Comparison of ENCODE assay signal across 28 cellular contexts in genomic region chr22:21709688-21710087, GRCh38.
"Had no signal": no experiment of that assay in that cellular context is flagged by ENCODE, and none has a peak within 500 bp of the region (broad histone marks: within the 10 kb centered on the region; RNA-seq: fewer than 3 reads in every experiment).

No MANE protein-coding gene starts in this region.

- H3K9me3 ChIP-seq: body of pancreas, left lung, psoas muscle, suprapubic skin, tibial nerve had no signal

- H3K27me3 ChIP-seq: body of pancreas, left lung, suprapubic skin, tibial nerve had no signal

- H3K9ac ChIP-seq: parathyroid adenoma had no signal

- H3K36me3 Mint-ChIP-seq: activated naive CD4-positive, alpha-beta T cell treated with anti-CD3 and anti-CD28 coated beads, Interleukin-2, amount 50 U/mL, for 72 hours; WTC11 had no signal

- FAIRE-seq: frontal cortex, islet of Langerhans had no signal

- H3K27ac ChIP-seq: body of pancreas, epithelial cell of prostate, left lung, parathyroid adenoma, psoas muscle, suprapubic skin, tibial nerve had no signal

- H3K27me3 Mint-ChIP-seq: activated CD4-positive, alpha-beta memory T cell treated with anti-CD3 and anti-CD28 coated beads, Interleukin-2, amount 10 ng/mL, durations not matched to agents 7 days and 5 days; activated CD4-positive, alpha-beta T cell treated with anti-CD3 and anti-CD28 coated beads, Interleukin-2, amount 10 ng/mL, durations not matched to agents 7 days and 5 days; activated T-cell treated with anti-CD3 and anti-CD28 coated beads, Interleukin-2, amount 50 U/mL, for 24 hours; dendritic cell treated with granulocyte-macrophage colony-stimulating factor and Interleukin-4, amounts not matched to agents 40 ng/mL and 50 ng/mL, for 4 days; naive B cell; T-helper 17 cell had no signal

- ATAC-seq: activated naive CD4-positive, alpha-beta T cell treated with anti-CD3 and anti-CD28 coated beads, Interleukin-2, amount 50 U/mL, for 72 hours; body of pancreas; left lung; psoas muscle; T-helper 17 cell; WTC11 had no signal

- H2AFZ ChIP-seq: parathyroid adenoma had no signal

- H3K79me2 ChIP-seq: parathyroid adenoma had no signal

- H3K9me3 Mint-ChIP-seq: activated CD4-positive, alpha-beta memory T cell treated with anti-CD3 and anti-CD28 coated beads, Interleukin-2, amount 10 ng/mL, durations not matched to agents 7 days and 5 days; activated CD4-positive, alpha-beta T cell treated with anti-CD3 and anti-CD28 coated beads, Interleukin-2, amount 10 ng/mL, durations not matched to agents 7 days and 5 days; activated naive CD4-positive, alpha-beta T cell treated with anti-CD3 and anti-CD28 coated beads, Interleukin-2, amount 50 U/mL, for 72 hours; activated T-cell treated with anti-CD3 and anti-CD28 coated beads, Interleukin-2, amount 50 U/mL, for 24 hours; activated T-helper 2 cell treated with anti-CD3 and anti-CD28 coated beads, Interferon-gamma antibody, Interleukin-2, Interleukin-4, amounts not matched to agents 10 μg/mL and 5 μg/mL and 100 μg/mL, durations not matched to agents 14 hours and 24 hours and 36 hours; dendritic cell treated with granulocyte-macrophage colony-stimulating factor and Interleukin-4, amounts not matched to agents 40 ng/mL and 50 ng/mL, for 4 days; naive B cell; WTC11 had no signal

- H3K36me3 ChIP-seq: left lung, suprapubic skin had no signal

- H3K4me2 ChIP-seq: smooth muscle cell had no signal

- DNase-seq: activated CD4-positive, alpha-beta memory T cell treated with anti-CD3 and anti-CD28 coated beads, Interleukin-2, amount 10 ng/mL, durations not matched to agents 7 days and 5 days; activated CD4-positive, alpha-beta T cell treated with anti-CD3 and anti-CD28 coated beads for 1 hour; activated CD4-positive, alpha-beta T cell treated with anti-CD3 and anti-CD28 coated beads, Interleukin-2, amount 10 ng/mL, durations not matched to agents 7 days and 5 days; activated CD8-positive, alpha-beta memory T cell treated with anti-CD3 and anti-CD28 coated beads, Interleukin-2, amount 50 U/mL, for 48 hours; activated naive CD4-positive, alpha-beta T cell; activated T-cell treated with anti-CD3 and anti-CD28 coated beads, Interleukin-2, amount 50 U/mL, for 24 hours; anterior cingulate cortex; body of pancreas; glutamatergic neuron; left lung; naive B cell; psoas muscle; stimulated activated CD4-positive, alpha-beta T cell treated with anti-CD3 and anti-CD28 coated beads, Interleukin-1b, Interleukin-23, amount 100 ng/mL, for 48 hours; stimulated activated CD4-positive, alpha-beta T cell treated with anti-CD3 and anti-CD28 coated beads, Interleukin-4, amount 100 ng/mL, for 4 hours; stimulated activated CD8-positive, alpha-beta memory T cell treated with anti-CD3 and anti-CD28 coated beads, Interleukin-4, amount 100 ng/mL, for 48 hours; stimulated activated naive CD4-positive, alpha-beta T cell; T-helper 17 cell had no signal

- H3K4me3 ChIP-seq: body of pancreas, left lung, psoas muscle, smooth muscle cell, suprapubic skin, tibial nerve had no signal

- H3K4me3 Mint-ChIP-seq: activated CD4-positive, alpha-beta memory T cell treated with anti-CD3 and anti-CD28 coated beads, Interleukin-2, amount 10 ng/mL, durations not matched to agents 7 days and 5 days; activated CD4-positive, alpha-beta T cell treated with anti-CD3 and anti-CD28 coated beads, Interleukin-2, amount 10 ng/mL, durations not matched to agents 7 days and 5 days; activated T-cell treated with anti-CD3 and anti-CD28 coated beads, Interleukin-2, amount 50 U/mL, for 24 hours; dendritic cell treated with granulocyte-macrophage colony-stimulating factor and Interleukin-4, amounts not matched to agents 40 ng/mL and 50 ng/mL, for 4 days; naive B cell; T-helper 17 cell; WTC11 had no signal

- H3K27ac Mint-ChIP-seq: activated CD4-positive, alpha-beta memory T cell treated with anti-CD3 and anti-CD28 coated beads, Interleukin-2, amount 10 ng/mL, durations not matched to agents 7 days and 5 days; activated CD4-positive, alpha-beta T cell treated with anti-CD3 and anti-CD28 coated beads, Interleukin-2, amount 10 ng/mL, durations not matched to agents 7 days and 5 days; activated naive CD4-positive, alpha-beta T cell treated with anti-CD3 and anti-CD28 coated beads, Interleukin-2, amount 50 U/mL, for 72 hours; activated T-cell treated with anti-CD3 and anti-CD28 coated beads, Interleukin-2, amount 50 U/mL, for 24 hours; activated T-helper 2 cell treated with anti-CD3 and anti-CD28 coated beads, Interferon-gamma antibody, Interleukin-2, Interleukin-4, amounts not matched to agents 10 μg/mL and 5 μg/mL and 100 μg/mL, durations not matched to agents 14 hours and 24 hours and 36 hours; dendritic cell treated with granulocyte-macrophage colony-stimulating factor and Interleukin-4, amounts not matched to agents 40 ng/mL and 50 ng/mL, for 4 days; T-helper 17 cell; WTC11 had no signal
